9 cellular contexts compared by ENCODE assay signal in genomic region chr7:103399687-103400086, GRCh38. TPM values are rescaled to one million over a fixed set of nuclear protein-coding genes. Genes with fewer than 3 reads are reported as not detected.
"Had no signal": no experiment of that assay in that cellular context is flagged by ENCODE, and none has a peak within 500 bp of the region (broad histone marks: within the 10 kb centered on the region; RNA-seq: fewer than 3 reads in every experiment).

No MANE protein-coding gene starts in this region.

RNA-seq across cellular contexts. Expression of gene SLC26A5, which starts 46.3 kb away (rescaled TPM):
- total RNA-seq: OCI-LY7, PC-9, Right ventricle myocardium inferior, Right ventricle myocardium superior, RPMI7951, SJCRH30, SJSA1, SK-MEL-5 had no signal
- polyA plus RNA-seq: SK-N-SH had no signal
